18 cellular contexts compared by ENCODE assay signal in genomic region chr20:38811769-38812168, GRCh38. TPM values are rescaled to one million over a fixed set of nuclear protein-coding genes. Genes with fewer than 3 reads are reported as not detected.
DNase-seq lines count a peak whose midpoint lies in the region; ATAC-seq, FAIRE-seq and TF ChIP-seq lines count a peak whose summit lies in the region.
"Had no signal": no experiment of that assay in that cellular context is flagged by ENCODE, and none has a peak within 500 bp of the region (broad histone marks: within the 10 kb centered on the region; RNA-seq: fewer than 3 reads in every experiment).

No MANE protein-coding gene starts in this region.

- H3K27ac ChIP-seq in endothelial cell of umbilical vein (ENCODE audit: insufficient read depth, low read depth, low read length) = peak overlapping the region; percentile 47
- H3K27ac ChIP-seq: cardiac muscle cell, SK-N-MC had no signal

- H4K20me1 ChIP-seq in endothelial cell of umbilical vein (replicated peaks; ENCODE audit: control insufficient read depth, extremely low read depth, insufficient read depth, low read length) = no peaks in the 10 kb centered on the region

- H3K4me1 ChIP-seq in endothelial cell of umbilical vein (ENCODE audit: control insufficient read depth, extremely low read depth, insufficient read depth, low read length) = peaks cover 43% of the 10 kb centered on the region

- peak overlapping the region; percentile 78 for H3K27ac Mint-ChIP-seq in stimulated activated naive CD8-positive, alpha-beta T cell treated with anti-CD3 and anti-CD28 coated beads, Interleukin-15, Interleukin-2, amounts not matched to agents 100 ng/mL and 50 ng/mL, for 24 hours
- peak overlapping the region; percentile 68 for H3K27ac Mint-ChIP-seq in T-helper 17 cell

- no peak for ATAC-seq in stimulated activated naive CD8-positive, alpha-beta T cell treated with anti-CD3 and anti-CD28 coated beads, Interleukin-15, Interleukin-2, amounts not matched to agents 100 U/mL and 50 U/mL, for 24 hours
- no peak for ATAC-seq in T-helper 17 cell
- ATAC-seq in HG03045 (IDR thresholded peaks at IDR 0.05; ENCODE audit: unreplicated experiment) = no peak
- no peak for ATAC-seq in HG03378 (IDR thresholded peaks at IDR 0.05; ENCODE audit: unreplicated experiment)
- ATAC-seq: sciatic nerve had no signal

- POLR2A ChIA-PET in endothelial cell of umbilical vein (lab: Charles Lee) = interaction anchor here (1.0 to 1.3 kb wide), 2 partner anchors 16 to 63 kb away, joined by 4 to 12 read pairs; no protein-coding TSS in a partner anchor

- CTCF ChIA-PET in endothelial cell of umbilical vein (lab: Charles Lee) = interaction anchor here (0.8 to 1.8 kb wide), 5 partner anchors 15 to 85 kb away, joined by 3 to 14 read pairs (median 6); no protein-coding TSS in a partner anchor

- no peaks in the 10 kb centered on the region for H3K9me1 ChIP-seq in endothelial cell of umbilical vein (replicated peaks; ENCODE audit: control insufficient read depth, extremely low read depth, insufficient read depth, low read length)

- no peak overlapping the region for H3K4me3 ChIP-seq in endothelial cell of umbilical vein (replicated peaks in 1 of 3; ENCODE audit: insufficient read depth in 1 of 3, low read depth in 1 of 3, low read length in 3 of 3)
- H3K4me3 ChIP-seq: adrenal gland, cardiac muscle cell, SK-N-MC had no signal

- H3K27me3 ChIP-seq in endothelial cell of umbilical vein (ENCODE audit: control insufficient read depth in 2 of 2, insufficient read depth in 2 of 2, low read length in 2 of 2) = no peaks in the 10 kb centered on the region

- H3K9me3 Mint-ChIP-seq in stimulated activated naive CD8-positive, alpha-beta T cell treated with anti-CD3 and anti-CD28 coated beads, Interleukin-15, Interleukin-2, amounts not matched to agents 100 ng/mL and 50 ng/mL, for 24 hours = no peaks in the 10 kb centered on the region
- H3K9me3 Mint-ChIP-seq: activated CD4-positive, alpha-beta T cell treated with anti-CD3 and anti-CD28 coated beads, Interleukin-2, amount 10 ng/mL, durations not matched to agents 24 days and 14 days had no signal

- peak overlapping the region; percentile 16 for H3K4me2 ChIP-seq in endothelial cell of umbilical vein (ENCODE audit: insufficient read depth, low read length)

- intact Hi-C loops in endothelial cell of umbilical vein (cut with micrococcal nuclease) = loop anchor here (1.0 kb wide), 1 partner anchor 16 kb away; no protein-coding TSS in a partner anchor

- no peaks in the 10 kb centered on the region for H3K27me3 Mint-ChIP-seq in stimulated activated naive CD8-positive, alpha-beta T cell treated with anti-CD3 and anti-CD28 coated beads, Interleukin-15, Interleukin-2, amounts not matched to agents 100 ng/mL and 50 ng/mL, for 24 hours
- H3K27me3 Mint-ChIP-seq in T-helper 17 cell = no peaks in the 10 kb centered on the region
- H3K27me3 Mint-ChIP-seq: activated CD4-positive, alpha-beta T cell treated with anti-CD3 and anti-CD28 coated beads, Interleukin-2, amount 10 ng/mL, durations not matched to agents 24 days and 14 days had no signal

- peak overlapping the region; percentile 21 for H3K9ac ChIP-seq in endothelial cell of umbilical vein (replicated peaks; ENCODE audit: extremely low read depth, insufficient read depth, low read length)

- H2AFZ ChIP-seq in endothelial cell of umbilical vein (ENCODE audit: low read depth, low read length) = no peak overlapping the region

- peaks cover 82% of the 10 kb centered on the region for H3K36me3 Mint-ChIP-seq in stimulated activated naive CD8-positive, alpha-beta T cell treated with anti-CD3 and anti-CD28 coated beads, Interleukin-15, Interleukin-2, amounts not matched to agents 100 ng/mL and 50 ng/mL, for 24 hours (ENCODE audit: low read depth)
- H3K36me3 Mint-ChIP-seq in T-helper 17 cell (ENCODE audit: low read depth) = peaks cover 5% of the 10 kb centered on the region

- H3K4me3 Mint-ChIP-seq in stimulated activated naive CD8-positive, alpha-beta T cell treated with anti-CD3 and anti-CD28 coated beads, Interleukin-15, Interleukin-2, amounts not matched to agents 100 ng/mL and 50 ng/mL, for 24 hours = peak overlapping the region; percentile 35
- peak overlapping the region; percentile 41 for H3K4me3 Mint-ChIP-seq in T-helper 17 cell

- TF ChIP-seq POLR2A in endothelial cell of umbilical vein (IDR thresholded peaks at IDR 0.05; ENCODE audit: low read depth, low read length) = no peak

- no peak for DNase-seq in stimulated activated naive CD8-positive, alpha-beta T cell treated with anti-CD3 and anti-CD28 coated beads, Interleukin-15, Interleukin-2, amounts not matched to agents 100 U/mL and 50 U/mL, for 24 hours
- DNase-seq in T-helper 17 cell = no peak
- DNase-seq in endothelial cell of umbilical vein (ENCODE audit: low read depth, low spot score) = no peak
- DNase-seq in AML-193 (lab: John Stamatoyannopoulos, UW) = no peak
- DNase-seq in glomerular visceral epithelial cell (ENCODE audit: extremely low spot score) = no peak
- DNase-seq: activated CD4-positive, alpha-beta T cell treated with anti-CD3 and anti-CD28 coated beads, Interleukin-2, amount 10 ng/mL, durations not matched to agents 24 days and 14 days; IMR-90; NCI-H2029 treated with DMSO at 0.1 percent for 48 hours; NCI-H526 treated with DMSO at 0.1 percent for 48 hours; stimulated activated CD4-positive, alpha-beta T cell treated with anti-CD3 and anti-CD28 coated beads, Interleukin-1b, Interleukin-23, amount 100 ng/mL, for 48 hours had no signal

- BruUV-seq in endothelial cell of umbilical vein (replicated peaks; lab: Mats Ljungman, UMichigan) = TSS peak; percentile 40

- H3K9me3 ChIP-seq in T-helper 17 cell (ENCODE audit: control insufficient read depth, low read length, poor library complexity, severe bottlenecking) = no peaks in the 10 kb centered on the region
- H3K9me3 ChIP-seq in endothelial cell of umbilical vein (replicated peaks; ENCODE audit: control insufficient read depth, insufficient read depth, low read length) = no peaks in the 10 kb centered on the region
- H3K9me3 ChIP-seq: adrenal gland had no signal

- dilution Hi-C loops in endothelial cell of umbilical vein (cut with MboI; ENCODE audit: extremely low pct_ligation_motif_present, low sequenced_read_pairs) = no loop called here

- peaks cover 94% of the 10 kb centered on the region for H3K4me1 Mint-ChIP-seq in stimulated activated naive CD8-positive, alpha-beta T cell treated with anti-CD3 and anti-CD28 coated beads, Interleukin-15, Interleukin-2, amounts not matched to agents 100 ng/mL and 50 ng/mL, for 24 hours (ENCODE audit: low read depth)
- H3K4me1 Mint-ChIP-seq in T-helper 17 cell = peaks cover 63% of the 10 kb centered on the region

- no peak for TF ChIP-seq CTCF in endothelial cell of umbilical vein (IDR thresholded peaks at IDR 0.05; ENCODE audit: extremely low read depth in 1 of 2, insufficient read depth in 1 of 2, low read depth in 1 of 2, low read length in 2 of 2)

- H3K36me3 ChIP-seq in endothelial cell of umbilical vein (ENCODE audit: control insufficient read depth in 2 of 2, extremely low read depth in 1 of 2, insufficient read depth in 2 of 2, low read length in 2 of 2) = peaks cover 0 to 8% of the 10 kb centered on the region in 2 experiments
- H3K36me3 ChIP-seq: adrenal gland, cardiac muscle cell had no signal

- no peak for FAIRE-seq in endothelial cell of umbilical vein (lab: Jason Lieb, UNC)

- H3K79me2 ChIP-seq in endothelial cell of umbilical vein (ENCODE audit: control insufficient read depth, insufficient read depth, low read length) = no peaks in the 10 kb centered on the region

TF ChIP-seq in endothelial cell of umbilical vein, 7 proteins besides CTCF, POLR2A, EP300 and RAD21:
- no peak for TF ChIP-seq JUN (IDR thresholded peaks at IDR 0.05; ENCODE audit: borderline replicate concordance, insufficient read depth, insufficient read length, low read depth)
- no peak for TF ChIP-seq FOS (IDR thresholded peaks at IDR 0.05; ENCODE audit: borderline replicate concordance, insufficient read depth, low read length)
- TF ChIP-seq, protein P1, sequence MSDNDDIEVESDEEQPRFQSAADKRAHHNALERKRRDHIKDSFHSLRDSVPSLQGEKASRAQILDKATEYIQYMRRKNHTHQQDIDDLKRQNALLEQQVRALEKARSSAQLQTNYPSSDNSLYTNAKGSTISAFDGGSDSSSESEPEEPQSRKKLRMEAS (IDR thresholded peaks at IDR 0.05; ENCODE audit: insufficient read depth, insufficient read length) = no peak
- no peak for TF ChIP-seq GATA2 (IDR thresholded peaks at IDR 0.05; ENCODE audit: insufficient read depth, insufficient read length, low read depth, low read length)
- TF ChIP-seq MYC (IDR thresholded peaks at IDR 0.05; ENCODE audit: low read depth, low read length) = no peak
- no peak for TF ChIP-seq EZH2 (IDR thresholded peaks at IDR 0.05; ENCODE audit: borderline replicate concordance, low read depth, low read length, severe bottlenecking)
- no peak for TF ChIP-seq POLR2AphosphoS5 (IDR thresholded peaks at IDR 0.05; ENCODE audit: insufficient read depth, low read depth, low read length)

RNA-seq across cellular contexts. Expression of gene PPP1R16B, which starts 6.3 kb away (rescaled TPM):
- total RNA-seq in T-helper 17 cell = 10 to 100 TPM; 45.6 to 60.9 TPM
- total RNA-seq in endothelial cell of umbilical vein = 52.7 and 68.1 TPM in 2 replicates
- 32.4 and 34.7 TPM in 2 replicates for polyA plus RNA-seq in endothelial cell of umbilical vein
- 32.3 and 32.8 TPM in 2 replicates for polyA plus RNA-seq in endothelial cell of umbilical vein (2011; cell fraction: cytosol; rRNA removed)
- polyA plus RNA-seq in endothelial cell of umbilical vein (2011; cell fraction: nucleus; rRNA removed) = 57.5 and 72.3 TPM in 2 replicates
- polyA plus RNA-seq in endothelial cell of umbilical vein (2012) = 26.2 and 28.8 TPM in 2 replicates
- polyA minus RNA-seq in endothelial cell of umbilical vein = 92.7 and 97.9 TPM in 2 replicates
- not detected for polyA minus RNA-seq in endothelial cell of umbilical vein (2011; cell fraction: cytosol; rRNA and poly(A)+ RNA removed)
- 32.1 and 33.3 TPM in 2 replicates for polyA minus RNA-seq in endothelial cell of umbilical vein (2011; cell fraction: nucleus; rRNA and poly(A)+ RNA removed)
- total RNA-seq: IMR-90, osteoblast had no signal
- polyA plus RNA-seq: cardiac muscle cell, IMR-90 had no signal
